28 cellular contexts compared by ENCODE assay signal in the genomic region with DNA sequence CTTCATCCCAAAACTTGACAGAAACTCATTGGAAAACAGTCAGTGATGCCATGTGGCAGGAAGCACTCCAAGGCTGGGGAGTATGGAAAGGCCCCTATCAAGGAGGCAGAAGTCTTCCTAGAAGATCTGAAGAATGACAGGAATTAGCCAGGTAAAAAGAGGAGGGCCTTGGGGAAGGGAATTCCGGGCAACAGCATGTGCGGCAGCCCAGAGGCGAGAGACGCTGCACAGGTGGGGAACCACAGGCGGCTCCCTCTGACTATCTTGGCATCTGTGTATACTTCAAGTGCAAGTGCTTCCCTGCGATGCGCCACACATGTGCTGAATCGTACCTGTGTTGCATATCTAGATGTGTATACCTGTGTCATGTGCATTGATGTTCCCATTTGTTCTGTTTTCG.
"Had no signal": no experiment of that assay in that cellular context is flagged by ENCODE, and none has a peak within 500 bp of the region (broad histone marks: within the 10 kb centered on the region; RNA-seq: fewer than 3 reads in every experiment).

No MANE protein-coding gene starts in this region.

- H3K27ac ChIP-seq: ascending aorta, brain microvascular endothelial cell, coronary artery, dorsolateral prefrontal cortex, esophagus muscularis mucosa, foreskin keratinocyte, gastrocnemius medialis, heart right ventricle had no signal

- H3K36me3 Mint-ChIP-seq: activated naive CD4-positive, alpha-beta T cell treated with anti-CD3 and anti-CD28 coated beads, Interleukin-2, amount 10 ng/mL, durations not matched to agents 7 days and 5 days; activated naive CD4-positive, alpha-beta T cell treated with anti-CD3 and anti-CD28 coated beads, Interleukin-2, amount 50 U/mL, for 72 hours; activated naive CD8-positive, alpha-beta T cell treated with anti-CD3 and anti-CD28 coated beads, Interleukin-2, amount 10 ng/mL, durations not matched to agents 7 days and 5 days had no signal

- H3K27ac Mint-ChIP-seq: activated CD4-positive, alpha-beta memory T cell treated with anti-CD3 and anti-CD28 coated beads for 36 hours; activated CD4-positive, alpha-beta T cell treated with anti-CD3 and anti-CD28 coated beads for 36 hours; activated CD4-positive, alpha-beta T cell treated with anti-CD3 and anti-CD28 coated beads, Interleukin-2, amount 10 ng/mL, durations not matched to agents 24 days and 14 days; activated CD8-positive, alpha-beta T cell treated with anti-CD3 and anti-CD28 coated beads, Interleukin-2, amount 10 ng/mL, durations not matched to agents 7 days and 5 days; activated naive CD4-positive, alpha-beta T cell treated with anti-CD3 and anti-CD28 coated beads, Interleukin-2, amount 10 ng/mL, durations not matched to agents 7 days and 5 days; activated naive CD4-positive, alpha-beta T cell treated with anti-CD3 and anti-CD28 coated beads, Interleukin-2, amount 50 U/mL, for 72 hours; activated naive CD8-positive, alpha-beta T cell treated with anti-CD3 and anti-CD28 coated beads, Interleukin-2, amount 10 ng/mL, durations not matched to agents 7 days and 5 days; activated T-cell treated with anti-CD3 and anti-CD28 coated beads, Interleukin-2, amount 50 U/mL, for 24 hours; activated T-cell treated with anti-CD3 and anti-CD28 coated beads, Interleukin-2, amount 50 U/mL, for 72 hours; dendritic cell treated with granulocyte-macrophage colony-stimulating factor and Interleukin-4, amounts not matched to agents 40 ng/mL and 50 ng/mL, for 4 days had no signal

- H3K4me3 ChIP-seq: ascending aorta, coronary artery, dorsolateral prefrontal cortex, esophagus muscularis mucosa, gastrocnemius medialis, heart right ventricle had no signal

- H3K36me3 ChIP-seq: ascending aorta, brain microvascular endothelial cell, esophagus muscularis mucosa, gastrocnemius medialis, heart right ventricle had no signal

- H3K9me3 ChIP-seq: ascending aorta, esophagus muscularis mucosa, gastrocnemius medialis, heart right ventricle had no signal

- H3K4me1 Mint-ChIP-seq: activated CD4-positive, alpha-beta T cell treated with anti-CD3 and anti-CD28 coated beads for 36 hours; activated CD4-positive, alpha-beta T cell treated with anti-CD3 and anti-CD28 coated beads, Interleukin-2, amount 10 ng/mL, durations not matched to agents 24 days and 14 days; activated naive CD4-positive, alpha-beta T cell treated with anti-CD3 and anti-CD28 coated beads, Interleukin-2, amount 10 ng/mL, durations not matched to agents 7 days and 5 days; activated naive CD8-positive, alpha-beta T cell treated with anti-CD3 and anti-CD28 coated beads, Interleukin-2, amount 10 ng/mL, durations not matched to agents 7 days and 5 days; central memory CD8-positive, alpha-beta T cell had no signal

- H3K4me3 Mint-ChIP-seq: activated CD4-positive, alpha-beta memory T cell treated with anti-CD3 and anti-CD28 coated beads for 36 hours; activated CD4-positive, alpha-beta T cell treated with anti-CD3 and anti-CD28 coated beads for 36 hours; activated CD4-positive, alpha-beta T cell treated with anti-CD3 and anti-CD28 coated beads, Interleukin-2, amount 10 ng/mL, durations not matched to agents 24 days and 14 days; activated CD8-positive, alpha-beta T cell treated with anti-CD3 and anti-CD28 coated beads, Interleukin-2, amount 10 ng/mL, durations not matched to agents 7 days and 5 days; activated naive CD4-positive, alpha-beta T cell treated with anti-CD3 and anti-CD28 coated beads, Interleukin-2, amount 10 ng/mL, durations not matched to agents 7 days and 5 days; activated naive CD8-positive, alpha-beta T cell treated with anti-CD3 and anti-CD28 coated beads, Interleukin-2, amount 10 ng/mL, durations not matched to agents 7 days and 5 days; activated T-cell treated with anti-CD3 and anti-CD28 coated beads, Interleukin-2, amount 50 U/mL, for 24 hours; activated T-cell treated with anti-CD3 and anti-CD28 coated beads, Interleukin-2, amount 50 U/mL, for 72 hours; central memory CD8-positive, alpha-beta T cell; dendritic cell treated with granulocyte-macrophage colony-stimulating factor and Interleukin-4, amounts not matched to agents 40 ng/mL and 50 ng/mL, for 4 days had no signal

- H3K4me1 ChIP-seq: ascending aorta, esophagus muscularis mucosa, foreskin keratinocyte, heart right ventricle had no signal

- H3K9me3 Mint-ChIP-seq: activated CD4-positive, alpha-beta memory T cell treated with anti-CD3 and anti-CD28 coated beads for 36 hours; activated CD4-positive, alpha-beta T cell treated with anti-CD3 and anti-CD28 coated beads, Interleukin-2, amount 10 ng/mL, durations not matched to agents 24 days and 14 days; activated naive CD4-positive, alpha-beta T cell treated with anti-CD3 and anti-CD28 coated beads, Interleukin-2, amount 10 ng/mL, durations not matched to agents 7 days and 5 days; activated naive CD4-positive, alpha-beta T cell treated with anti-CD3 and anti-CD28 coated beads, Interleukin-2, amount 50 U/mL, for 72 hours; activated T-cell treated with anti-CD3 and anti-CD28 coated beads, Interleukin-2, amount 50 U/mL, for 24 hours; activated T-cell treated with anti-CD3 and anti-CD28 coated beads, Interleukin-2, amount 50 U/mL, for 72 hours; central memory CD8-positive, alpha-beta T cell; dendritic cell treated with granulocyte-macrophage colony-stimulating factor and Interleukin-4, amounts not matched to agents 40 ng/mL and 50 ng/mL, for 4 days had no signal

- DNase-seq: activated CD4-positive, alpha-beta memory T cell treated with anti-CD3 and anti-CD28 coated beads for 36 hours; activated CD4-positive, alpha-beta T cell treated with anti-CD3 and anti-CD28 coated beads for 36 hours; activated CD4-positive, alpha-beta T cell treated with anti-CD3 and anti-CD28 coated beads, Interleukin-2, amount 10 ng/mL, durations not matched to agents 24 days and 14 days; activated CD4-positive, CD25-positive, alpha-beta regulatory T cell; activated CD4-positive, CD25-positive, alpha-beta regulatory T cell treated with anti-CD3 and anti-CD28 coated beads, Interleukin-2, amount 50 U/mL, for 72 hours; activated CD8-positive, alpha-beta memory T cell treated with anti-CD3 and anti-CD28 coated beads, Interleukin-2, amount 50 U/mL, for 48 hours; activated CD8-positive, alpha-beta T cell treated with anti-CD3 and anti-CD28 coated beads, Interleukin-2, amount 10 ng/mL, durations not matched to agents 7 days and 5 days; activated gamma-delta T cell; activated naive CD4-positive, alpha-beta T cell; activated naive CD4-positive, alpha-beta T cell treated with anti-CD3 and anti-CD28 coated beads, Interleukin-2, amount 10 ng/mL, durations not matched to agents 7 days and 5 days; activated naive CD8-positive, alpha-beta T cell treated with anti-CD3 and anti-CD28 coated beads, Interleukin-2, amount 10 ng/mL, durations not matched to agents 7 days and 5 days; activated T-cell treated with anti-CD3 and anti-CD28 coated beads for 4 hours; activated T-cell treated with anti-CD3 and anti-CD28 coated beads, Interleukin-2, amount 50 U/mL, for 24 hours; activated T-cell treated with anti-CD3 and anti-CD28 coated beads, Interleukin-2, amount 50 U/mL, for 72 hours; brain microvascular endothelial cell; dorsolateral prefrontal cortex; effector memory CD4-positive, alpha-beta T cell; erythroblast; foreskin keratinocyte; gastrocnemius medialis; heart right ventricle; T-helper 2 cell had no signal

- H3K27me3 ChIP-seq: ascending aorta, brain microvascular endothelial cell, dorsolateral prefrontal cortex, gastrocnemius medialis had no signal
